14 cellular contexts compared by ENCODE assay signal in genomic region chr5:154072782-154073171, GRCh38. TPM values are rescaled to one million over a fixed set of nuclear protein-coding genes. Genes with fewer than 3 reads are reported as not detected.
DNase-seq lines count a peak whose midpoint lies in the region; ATAC-seq and TF ChIP-seq lines count a peak whose summit lies in the region.
"Had no signal": no experiment of that assay in that cellular context is flagged by ENCODE, and none has a peak within 500 bp of the region (broad histone marks: within the 10 kb centered on the region; RNA-seq: fewer than 3 reads in every experiment).

No MANE protein-coding gene starts in this region.

- ATAC-seq in left ventricle myocardium superior (peak; percentile 4), left cardiac atrium (no peak), Panc1 (peak; percentile 39), right lobe of liver (peak; percentile 12 to 40 (median 26)), HG02852 (IDR thresholded peaks at IDR 0.05; ENCODE audit: unreplicated experiment) (no peak)

- TF ChIP-seq POLR2A in right lobe of liver (IDR thresholded peaks at IDR 0.05) (no peak), esophagus muscularis mucosa (IDR thresholded peaks at IDR 0.05; ENCODE audit: low read depth) (no peak)

- H3K36me3 ChIP-seq in Panc1 (ENCODE audit: control insufficient read depth, insufficient read depth, low read length), result no peaks in the 10 kb centered on the region
- no peaks in the 10 kb centered on the region for H3K36me3 ChIP-seq in right lobe of liver
- no peaks in the 10 kb centered on the region for H3K36me3 ChIP-seq in esophagus muscularis mucosa
- H3K36me3 ChIP-seq: BLaER1, HAP-1, lower lobe of right lung, prostate gland, transverse colon had no signal

- TF ChIP-seq CTCF in Panc1 (IDR thresholded peaks at IDR 0.05) (no peak), right lobe of liver (IDR thresholded peaks at IDR 0.05) (no peak), esophagus muscularis mucosa (IDR thresholded peaks at IDR 0.05) (no peak)

- POLR2A ChIA-PET in Panc1 (lab: Charles Lee), result no interaction called here

- intact Hi-C loops in left ventricle myocardium superior (cut with micrococcal nuclease), result loop anchor here (5.0 kb wide), 2 partner anchors 110 to 335 kb away; no protein-coding TSS in a partner anchor
- intact Hi-C loops in left cardiac atrium (cut with DNase I), result loop anchor here (2.0 to 5.0 kb wide), 3 partner anchors 105 to 335 kb away; no protein-coding TSS in a partner anchor
- intact Hi-C loops in Panc1 (cut with micrococcal nuclease; ENCODE audit: unreplicated experiment), result loop anchor here (1.0 kb wide), 3 partner anchors 97 to 333 kb away; no protein-coding TSS in a partner anchor
- intact Hi-C loops in right lobe of liver (cut with DNase I), result loop anchor here in 1 of 2 donors (2.0 to 10.0 kb wide), 2 partner anchors 108 to 332 kb away; no protein-coding TSS in a partner anchor
- intact Hi-C loops in esophagus muscularis mucosa (cut with DNase I), result loop anchor here (1.0 to 2.0 kb wide), 2 partner anchors 108 to 332 kb away; no protein-coding TSS in a partner anchor

- H3K9me3 ChIP-seq in Panc1 (ENCODE audit: control insufficient read depth, insufficient read depth, low read depth, low read length), result no peaks in the 10 kb centered on the region
- H3K9me3 ChIP-seq in right lobe of liver, result no peaks in the 10 kb centered on the region
- H3K9me3 ChIP-seq in esophagus muscularis mucosa, result no peaks in the 10 kb centered on the region
- H3K9me3 ChIP-seq: BLaER1, HAP-1, lower lobe of right lung, prostate gland, transverse colon had no signal

- BruUV-seq in Panc1 (replicated peaks; lab: Mats Ljungman, UMichigan), result no TSS peak

- in situ Hi-C loops in Panc1 (cut with HindIII; ENCODE audit: low pct_unique_long_range_greater_than_20kb, low sequenced_read_pairs), result no loop called here

- no peak for TF ChIP-seq EP300 in esophagus muscularis mucosa (IDR thresholded peaks at IDR 0.05)

- WGBS in right lobe of liver (ENCODE audit: insufficient coverage, low coverage, low lambda C conversion rate, missing lambda C conversion rate), result 17% methylated on average over 9 of the region's 9 CpGs
- 68% methylated on average over 9 of the region's 9 CpGs for WGBS in esophagus muscularis mucosa

- H3K4me1 ChIP-seq in Panc1 (ENCODE audit: control insufficient read depth, insufficient read depth, low read length) (no peaks in the 10 kb centered on the region), right lobe of liver (peaks cover 0 to 18% (median under 1%) of the 10 kb centered on the region in 4 donors), esophagus muscularis mucosa (peaks cover 10 to 16% (median 13%) of the 10 kb centered on the region in 4 donors)
- H3K4me1 ChIP-seq: BLaER1, prostate gland had no signal

- H3K4me3 ChIP-seq in Panc1 (ENCODE audit: low read depth in 2 of 2, low read length in 2 of 2) (no peak overlapping the region), right lobe of liver (no peak overlapping the region), esophagus muscularis mucosa (no peak overlapping the region)
- H3K4me3 ChIP-seq: BLaER1, HAP-1, lower lobe of right lung, prostate gland, transverse colon had no signal

- H3K27ac ChIP-seq in Panc1 (ENCODE audit: low read length), result no peak overlapping the region
- no peak overlapping the region for H3K27ac ChIP-seq in right lobe of liver
- no peak overlapping the region for H3K27ac ChIP-seq in esophagus muscularis mucosa (replicated peaks in 1 of 4)
- H3K27ac ChIP-seq: BLaER1, lower lobe of right lung, prostate gland, RWPE1, transverse colon had no signal

- no peak for DNase-seq in left ventricle myocardium superior
- DNase-seq in left cardiac atrium, result no peak
- no peak for DNase-seq in Panc1 (ENCODE audit: low read depth, low spot score)
- DNase-seq in right lobe of liver, result peak in 1 of 3 donors; percentile 51
- DNase-seq in esophagus muscularis mucosa (ENCODE audit: extremely low spot score), result no peak
- no peak for DNase-seq in HK-2 (ENCODE audit: unreplicated experiment)
- DNase-seq: NCI-H2171 had no signal

- H3K27me3 ChIP-seq in Panc1 (ENCODE audit: control insufficient read depth, insufficient read depth, low read length) (peaks cover 2% of the 10 kb centered on the region), right lobe of liver (no peaks in the 10 kb centered on the region), esophagus muscularis mucosa (no peaks in the 10 kb centered on the region)
- H3K27me3 ChIP-seq: BLaER1, transverse colon had no signal

- CTCF ChIA-PET in Panc1 (lab: Charles Lee), result interaction anchor here (0.9 to 2.1 kb wide), 9 partner anchors 13 to 384 kb away, joined by 3 to 21 read pairs (median 8); partner anchors contain the start of gene GALNT10

RNA-seq across cellular contexts. Expression of gene MFAP3, which starts 34.0 kb away (rescaled TPM):
- 26.7 TPM for total RNA-seq in left ventricle myocardium superior
- total RNA-seq in left cardiac atrium, result 10 to 100 TPM; 34.0 to 35.3 TPM
- 24.2 TPM for total RNA-seq in Panc1 (2021; ENCODE audit: unreplicated experiment)
- polyA plus RNA-seq in Panc1 (2012; ENCODE audit: insufficient read length), result 11.6 TPM
- total RNA-seq in right lobe of liver, result 10 to 100 TPM; 14.8 to 29.8 (median 16.1) TPM
- total RNA-seq in esophagus muscularis mucosa, result 10 to 100 TPM; 22.0 to 35.3 (median 29.7) TPM

RNA-seq across cellular contexts. Expression of gene FAM114A2, which starts 34.1 kb away (rescaled TPM):
- total RNA-seq in left ventricle myocardium superior, result 36.3 TPM
- 10 to 100 TPM; 29.6 to 35.0 TPM for total RNA-seq in left cardiac atrium
- 20.7 TPM for total RNA-seq in Panc1 (2021; ENCODE audit: unreplicated experiment)
- polyA plus RNA-seq in Panc1 (2012; ENCODE audit: insufficient read length), result 11.4 TPM
- 10 to 100 TPM in 4 of 6 experiments, 1 to 10 TPM in 2; 5.0 to 20.2 (median 15.5) TPM for total RNA-seq in right lobe of liver
- 10 to 100 TPM; 17.4 to 20.5 (median 17.9) TPM for total RNA-seq in esophagus muscularis mucosa

Comparison
In these comparisons a context has a peak if more than half of its experiments do, and no peak if none do; other contexts are left out.
1. ATAC-seq: peak in left ventricle myocardium superior (single experiment), Panc1 (single experiment) and right lobe of liver (4 of 4); none in left cardiac atrium (0 of 2) and HG02852 (single experiment).